ENCODE assay signal across 12 cellular contexts in the genomic region with DNA sequence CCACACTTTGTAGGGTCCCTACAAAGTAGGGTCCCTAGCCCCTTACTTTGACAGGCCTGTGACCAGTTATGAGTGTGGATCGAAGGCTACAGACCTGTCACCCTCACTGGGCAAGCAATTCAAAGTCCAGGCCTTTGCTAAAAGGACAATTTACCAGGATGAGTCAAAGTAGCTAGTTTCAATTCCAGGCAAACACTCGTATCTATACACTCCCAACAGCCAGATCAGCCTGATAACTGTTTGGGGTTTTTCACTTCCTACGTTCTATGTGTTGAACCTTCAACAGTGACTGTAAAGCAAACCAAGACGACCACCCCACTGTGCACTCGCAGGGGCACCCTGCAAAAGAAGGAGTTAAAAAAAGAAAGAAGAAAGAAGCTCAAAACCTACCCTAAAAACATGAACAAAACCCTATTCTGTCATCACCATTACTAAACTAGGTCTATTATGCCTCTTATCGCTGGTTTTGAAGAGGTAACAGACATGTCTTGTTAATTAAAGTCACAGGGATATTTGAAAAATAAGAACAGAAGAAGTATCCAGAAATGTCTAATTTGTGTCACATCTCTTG. TPM values are rescaled to one million over a fixed set of nuclear protein-coding genes. Genes with fewer than 3 reads are reported as not detected.
DNase-seq lines count a peak whose midpoint lies in the region; ATAC-seq and TF ChIP-seq lines count a peak whose summit lies in the region.
"Had no signal": no experiment of that assay in that cellular context is flagged by ENCODE, and none has a peak within 500 bp of the region (broad histone marks: within the 10 kb centered on the region; RNA-seq: fewer than 3 reads in every experiment).

No MANE protein-coding gene starts in this region.

- peak overlapping the region in 2 of 3 donors; percentile 46 to 94 for H3K4me3 Mint-ChIP-seq in T-cell
- H3K4me3 Mint-ChIP-seq in stimulated activated naive CD8-positive, alpha-beta T cell treated with anti-CD3 and anti-CD28 coated beads, Interleukin-15, amount 100 ng/mL, for 72 hours, result peak overlapping the region; percentile 42 to 47

- H3K4me2 ChIP-seq in fibroblast of lung (ENCODE audit: extremely low read depth, insufficient read depth, low read length), result peak overlapping the region; percentile 99

- no peaks in the 10 kb centered on the region for H3K4me1 ChIP-seq in fibroblast of lung (ENCODE audit: control insufficient read depth, extremely low read depth, insufficient read depth, low read length)

- no peak for ATAC-seq in T-cell (replicated peaks in 1 of 4)
- no peak for ATAC-seq in stimulated activated naive CD8-positive, alpha-beta T cell treated with anti-CD3 and anti-CD28 coated beads, Interleukin-15, amount 100 ng/mL, for 72 hours
- ATAC-seq in HG03135 (IDR thresholded peaks at IDR 0.05; ENCODE audit: unreplicated experiment), result no peak

- H3K27ac Mint-ChIP-seq in T-cell, result peak overlapping the region; percentile 13 to 50
- peak overlapping the region in 1 of 2 donors; percentile 3 for H3K27ac Mint-ChIP-seq in stimulated activated naive CD8-positive, alpha-beta T cell treated with anti-CD3 and anti-CD28 coated beads, Interleukin-15, amount 100 ng/mL, for 72 hours

- DNase-seq in SIG-M5 treated with dmso at 0.1 percent for 504 hours (lab: John Stamatoyannopoulos, UW; ENCODE audit: unreplicated experiment) (peak; percentile 29), SIG-M5 (lab: John Stamatoyannopoulos, UW) (no peak), T-cell (no peak), fibroblast of lung (ENCODE audit: low read depth in 2 of 2) (no peak), NCI-H82 (lab: John Stamatoyannopoulos, UW) (no peak), ureter (ENCODE audit: low spot score) (no peak)
- DNase-seq in stimulated activated naive CD8-positive, alpha-beta T cell treated with anti-CD3 and anti-CD28 coated beads, Interleukin-15, amount 100 ng/mL, for 72 hours, result no peak
- DNase-seq: 8988T, kidney, NCI-H526 had no signal

- H3K36me3 ChIP-seq in fibroblast of lung (ENCODE audit: control insufficient read depth, insufficient read depth, low read length), result no peaks in the 10 kb centered on the region
- H3K36me3 ChIP-seq: HAP-1 had no signal

- peaks cover 10 to 17% of the 10 kb centered on the region in 2 donors for H3K27me3 Mint-ChIP-seq in T-cell
- H3K27me3 Mint-ChIP-seq in stimulated activated naive CD8-positive, alpha-beta T cell treated with anti-CD3 and anti-CD28 coated beads, Interleukin-15, amount 100 ng/mL, for 72 hours, result peaks cover 8% of the 10 kb centered on the region

- POLR2A ChIA-PET in T-cell (lab: Charles Lee), result no interaction called here

- no peaks in the 10 kb centered on the region for H3K9me3 Mint-ChIP-seq in T-cell
- H3K9me3 Mint-ChIP-seq in stimulated activated naive CD8-positive, alpha-beta T cell treated with anti-CD3 and anti-CD28 coated beads, Interleukin-15, amount 100 ng/mL, for 72 hours, result no peaks in the 10 kb centered on the region

- CTCF ChIA-PET in T-cell (lab: Charles Lee), result interaction anchor here (0.6 to 2.6 kb wide), 2 partner anchors 91 to 147 kb away, joined by 3 to 10 read pairs; partner anchors contain the start of gene SIRT5 (in 1 of the 2)

- no peaks in the 10 kb centered on the region for H4K20me1 ChIP-seq in fibroblast of lung (ENCODE audit: control insufficient read depth, extremely low read depth, insufficient read depth, low read length)

- no peaks in the 10 kb centered on the region for H3K9me3 ChIP-seq in fibroblast of lung (ENCODE audit: control insufficient read depth, insufficient read depth, low read depth, low read length)
- H3K9me3 ChIP-seq: HAP-1 had no signal

- peaks cover 4% of the 10 kb centered on the region for H3K36me3 Mint-ChIP-seq in T-cell

- H3K79me2 ChIP-seq in fibroblast of lung (ENCODE audit: control insufficient read depth, insufficient read depth, low read length), result peaks cover 24% of the 10 kb centered on the region

- no peak overlapping the region for H2AFZ ChIP-seq in fibroblast of lung (ENCODE audit: low read length)

- TF ChIP-seq CTCF in fibroblast of lung (conservative IDR thresholded peaks at IDR 0.05 in 1 of 2, IDR thresholded peaks at IDR 0.05 in 1 of 2; ENCODE audit: low read depth in 1 of 2, low read length in 2 of 2), result no peak

- no peak overlapping the region for H3K9ac ChIP-seq in fibroblast of lung (ENCODE audit: insufficient read depth, low read length)

- H3K27me3 ChIP-seq in fibroblast of lung (ENCODE audit: control insufficient read depth, insufficient read depth, low read length), result no peaks in the 10 kb centered on the region

- H3K4me3 ChIP-seq in fibroblast of lung (replicated peaks in 1 of 4; ENCODE audit: control extremely low read depth in 1 of 4, insufficient read depth in 1 of 4, low read depth in 3 of 4, low read length in 4 of 4), result peak overlapping the region; percentile 27 to 93 (median 85)

- peaks cover 27 to 43% (median 39%) of the 10 kb centered on the region in 3 donors for H3K4me1 Mint-ChIP-seq in T-cell
- peaks cover 60% of the 10 kb centered on the region for H3K4me1 Mint-ChIP-seq in stimulated activated naive CD8-positive, alpha-beta T cell treated with anti-CD3 and anti-CD28 coated beads, Interleukin-15, amount 100 ng/mL, for 72 hours

- no peak overlapping the region for H3K27ac ChIP-seq in fibroblast of lung (ENCODE audit: insufficient read depth, low read length)

RNA-seq across cellular contexts. Expression of gene GFOD1, which starts 3.2 kb away (rescaled TPM):
- total RNA-seq in T-cell (1 to 10 TPM; 1.9 to 3.2 (median 2.3) TPM), fibroblast of lung (15.4 and 25.3 TPM in 2 replicates), ureter (19.3 TPM)
- polyA plus RNA-seq in fibroblast of lung, result 10.5 and 11.2 TPM in 2 replicates
- polyA plus RNA-seq in fibroblast of lung (2012), result 7.1 and 8.6 TPM in 2 replicates
- 8.8 and 15.7 TPM in 2 replicates for polyA minus RNA-seq in fibroblast of lung (ENCODE audit: low replicate concordance)
